In genomic region chr6:35025241-35026188, GRCh38 we compare ENCODE assay signal across 11 cellular contexts.
DNase-seq lines count a peak whose midpoint lies in the region; ATAC-seq and TF ChIP-seq lines count a peak whose summit lies in the region.
"Had no signal": no experiment of that assay in that cellular context is flagged by ENCODE, and none has a peak within 500 bp of the region (broad histone marks: within the 10 kb centered on the region; RNA-seq: fewer than 3 reads in every experiment).

No MANE protein-coding gene starts in this region.

- H3K27ac Mint-ChIP-seq in natural killer cell treated with Interleukin-12 subunit alpha and Interleukin-12 subunit beta and Interleukin-15 and Interleukin-18, amount 100 ng/mL, for 72 hours: no peak overlapping the region
- H3K27ac Mint-ChIP-seq: B cell had no signal

- no peaks in the 10 kb centered on the region for H3K27me3 ChIP-seq in breast epithelium
- H3K27me3 ChIP-seq in left lung: no peaks in the 10 kb centered on the region
- no peaks in the 10 kb centered on the region for H3K27me3 ChIP-seq in transverse colon

- H3K4me3 ChIP-seq in breast epithelium (no peak overlapping the region), left lung (no peak overlapping the region), transverse colon (no peak overlapping the region)

- H3K4me3 Mint-ChIP-seq in natural killer cell treated with Interleukin-12 subunit alpha and Interleukin-12 subunit beta and Interleukin-15 and Interleukin-18, amount 100 ng/mL, for 72 hours: no peak overlapping the region
- H3K4me3 Mint-ChIP-seq: B cell; central memory CD8-positive, alpha-beta T cell had no signal

- in situ Hi-C loops in transverse colon (cut with MboI; ENCODE audit: low pct_ligation_motif_present in 1 of 4, low pct_unique_long_range_greater_than_20kb in 1 of 4, low sequenced_read_pairs in 3 of 4): no loop called here

- H3K4me1 ChIP-seq in breast epithelium (peaks cover 5 to 6% of the 10 kb centered on the region in 2 donors), left lung (peaks cover 44 to 45% of the 10 kb centered on the region in 2 donors), transverse colon (peaks cover 37 to 73% (median 49%) of the 10 kb centered on the region in 4 donors)

- DNase-seq in NCI-H748 (lab: John Stamatoyannopoulos, UW; ENCODE audit: unreplicated experiment): peak; percentile 16
- no peak for DNase-seq in NCI-H748 treated with DMSO at 0.1 percent for 48 hours (lab: John Stamatoyannopoulos, UW)
- DNase-seq in breast epithelium (ENCODE audit: low spot score in 2 of 2): no peak
- no peak for DNase-seq in left lung
- DNase-seq in transverse colon: no peak
- no peak for DNase-seq in germinal center (ENCODE audit: low spot score)
- no peak for DNase-seq in NCI-H1105 treated with DMSO at 0.1 percent for 48 hours (lab: John Stamatoyannopoulos, UW)
- no peak for DNase-seq in natural killer cell treated with Interleukin-12 subunit alpha and Interleukin-12 subunit beta and Interleukin-15 and Interleukin-18, amount 100 ng/mL, for 72 hours (ENCODE audit: low spot score)
- DNase-seq: NCI-H1436 treated with DMSO at 0.1 percent for 48 hours had no signal

- no peaks in the 10 kb centered on the region for H3K9me3 Mint-ChIP-seq in natural killer cell treated with Interleukin-12 subunit alpha and Interleukin-12 subunit beta and Interleukin-15 and Interleukin-18, amount 100 ng/mL, for 72 hours
- H3K9me3 Mint-ChIP-seq: central memory CD8-positive, alpha-beta T cell had no signal

- TF ChIP-seq EP300 in transverse colon (IDR thresholded peaks at IDR 0.05; ENCODE audit: low read depth): no peak

- no peaks in the 10 kb centered on the region for H3K27me3 Mint-ChIP-seq in natural killer cell treated with Interleukin-12 subunit alpha and Interleukin-12 subunit beta and Interleukin-15 and Interleukin-18, amount 100 ng/mL, for 72 hours
- H3K27me3 Mint-ChIP-seq: B cell; central memory CD8-positive, alpha-beta T cell had no signal

- 72 to 80% methylated on average over 5 to 11 of the region's 11 CpGs for WGBS in transverse colon (ENCODE audit: low coverage in 1 of 2), 2 donors

- H3K9me3 ChIP-seq in breast epithelium: no peaks in the 10 kb centered on the region
- no peaks in the 10 kb centered on the region for H3K9me3 ChIP-seq in left lung
- H3K9me3 ChIP-seq in transverse colon: no peaks in the 10 kb centered on the region

- peak; percentile 4 for ATAC-seq in left lung
- no peak for ATAC-seq in natural killer cell treated with Interleukin-12 subunit alpha and Interleukin-12 subunit beta and Interleukin-15 and Interleukin-18, amount 100 ng/mL, for 72 hours

- TF ChIP-seq CTCF in breast epithelium (IDR thresholded peaks at IDR 0.05) (no peak), left lung (IDR thresholded peaks at IDR 0.05) (peak in 1 of 2 donors; percentile 14), transverse colon (IDR thresholded peaks at IDR 0.05) (peak in 3 of 5 experiments; percentile 5 to 22 (median 21))

- H3K4me1 Mint-ChIP-seq in natural killer cell treated with Interleukin-12 subunit alpha and Interleukin-12 subunit beta and Interleukin-15 and Interleukin-18, amount 100 ng/mL, for 72 hours (ENCODE audit: low read depth in 2 of 2): peaks cover 0 to 9% of the 10 kb centered on the region in 2 donors

- H3K36me3 ChIP-seq in breast epithelium: no peaks in the 10 kb centered on the region
- H3K36me3 ChIP-seq in left lung: peaks cover 0 to 11% of the 10 kb centered on the region in 2 donors
- H3K36me3 ChIP-seq in transverse colon: no peaks in the 10 kb centered on the region

- intact Hi-C loops in breast epithelium (cut with DNase I; ENCODE audit: low total_unique reads) (no loop called here), left lung (cut with DNase I) (no loop called here), transverse colon (cut with DNase I; ENCODE audit: low total_unique reads) (no loop called here)

- H3K36me3 Mint-ChIP-seq in natural killer cell treated with Interleukin-12 subunit alpha and Interleukin-12 subunit beta and Interleukin-15 and Interleukin-18, amount 100 ng/mL, for 72 hours: no peaks in the 10 kb centered on the region

- H3K27ac ChIP-seq in breast epithelium (peak overlapping the region; percentile 17 to 39), left lung (peak overlapping the region; percentile 71 to 74), transverse colon (peak overlapping the region; percentile 78 to 93 (median 92))

- no peak for TF ChIP-seq POLR2A in breast epithelium (IDR thresholded peaks at IDR 0.05)
- TF ChIP-seq POLR2A in transverse colon (IDR thresholded peaks at IDR 0.05): no peak

Comparison
In these comparisons a context has a peak if more than half of its experiments do, and no peak if none do; other contexts are left out.
1. H3K27ac ChIP-seq: peak in every context shown above with its lines; median percentile 92 in transverse colon; 72 in left lung; 28 in breast epithelium.
2. CTCF ChIP-seq: peak in transverse colon (3 of 5); none in breast epithelium (0 of 3).